Comparison of ENCODE assay signal across 1 cellular context in the genomic region with DNA sequence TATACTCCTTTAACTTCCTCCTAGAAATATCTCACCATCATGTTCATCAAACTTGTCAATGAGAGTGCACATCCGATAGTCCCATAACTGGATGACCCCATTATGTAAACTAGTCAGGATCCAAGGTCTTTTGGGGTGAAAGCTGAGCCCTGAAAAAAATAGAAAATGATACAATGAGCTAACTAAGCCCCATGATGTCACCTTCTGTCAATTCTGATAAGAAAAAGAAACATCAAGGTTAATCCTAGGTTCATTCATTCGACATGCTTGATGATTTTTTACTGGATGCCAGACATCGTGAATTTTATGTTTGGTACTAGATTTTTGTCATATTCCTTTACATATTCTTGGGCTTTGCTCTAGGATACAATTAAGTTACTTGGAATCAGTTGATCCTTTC.
TF ChIP-seq lines count a peak whose summit lies in the region.

No MANE protein-coding gene starts in this region.

TF ChIP-seq in K562, 482 proteins besides CTCF, POLR2A, EP300 and RAD21:
- TF ChIP-seq, protein P1, sequence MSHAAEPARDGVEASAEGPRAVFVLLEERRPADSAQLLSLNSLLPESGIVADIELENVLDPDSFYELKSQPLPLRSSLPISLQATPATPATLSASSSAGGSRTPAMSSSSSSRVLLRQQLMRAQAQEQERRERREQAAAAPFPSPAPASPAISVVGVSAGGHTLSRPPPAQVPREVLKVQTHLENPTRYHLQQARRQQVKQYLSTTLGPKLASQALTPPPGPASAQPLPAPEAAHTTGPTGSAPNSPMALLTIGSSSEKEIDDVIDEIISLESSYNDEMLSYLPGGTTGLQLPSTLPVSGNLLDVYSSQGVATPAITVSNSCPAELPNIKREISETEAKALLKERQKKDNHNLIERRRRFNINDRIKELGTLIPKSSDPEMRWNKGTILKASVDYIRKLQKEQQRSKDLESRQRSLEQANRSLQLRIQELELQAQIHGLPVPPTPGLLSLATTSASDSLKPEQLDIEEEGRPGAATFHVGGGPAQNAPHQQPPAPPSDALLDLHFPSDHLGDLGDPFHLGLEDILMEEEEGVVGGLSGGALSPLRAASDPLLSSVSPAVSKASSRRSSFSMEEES (CRISPR knock-in tag; IDR thresholded peaks at IDR 0.05), result no peak
- no peak for TF ChIP-seq SP2 (IDR thresholded peaks at IDR 0.05; ENCODE audit: extremely low read depth, low read depth, low read length, poor library complexity, severe bottlenecking)
- peak; percentile 14; the same call in 1 of the 2 replicates for TF ChIP-seq JUND (IDR thresholded peaks at IDR 0.05; ENCODE audit: borderline replicate concordance, low read depth, low read length)
- TF ChIP-seq JUND (tag; IDR thresholded peaks at IDR 0.05; ENCODE audit: borderline replicate concordance, low read depth, low read length), result no peak
- no peak for TF ChIP-seq GATA2 (CRISPR knock-in tag; IDR thresholded peaks at IDR 0.05)
- peak; percentile 79 for TF ChIP-seq MEF2A (IDR thresholded peaks at IDR 0.05; ENCODE audit: control insufficient read depth, low read depth, low read length)
- TF ChIP-seq, protein P2, sequence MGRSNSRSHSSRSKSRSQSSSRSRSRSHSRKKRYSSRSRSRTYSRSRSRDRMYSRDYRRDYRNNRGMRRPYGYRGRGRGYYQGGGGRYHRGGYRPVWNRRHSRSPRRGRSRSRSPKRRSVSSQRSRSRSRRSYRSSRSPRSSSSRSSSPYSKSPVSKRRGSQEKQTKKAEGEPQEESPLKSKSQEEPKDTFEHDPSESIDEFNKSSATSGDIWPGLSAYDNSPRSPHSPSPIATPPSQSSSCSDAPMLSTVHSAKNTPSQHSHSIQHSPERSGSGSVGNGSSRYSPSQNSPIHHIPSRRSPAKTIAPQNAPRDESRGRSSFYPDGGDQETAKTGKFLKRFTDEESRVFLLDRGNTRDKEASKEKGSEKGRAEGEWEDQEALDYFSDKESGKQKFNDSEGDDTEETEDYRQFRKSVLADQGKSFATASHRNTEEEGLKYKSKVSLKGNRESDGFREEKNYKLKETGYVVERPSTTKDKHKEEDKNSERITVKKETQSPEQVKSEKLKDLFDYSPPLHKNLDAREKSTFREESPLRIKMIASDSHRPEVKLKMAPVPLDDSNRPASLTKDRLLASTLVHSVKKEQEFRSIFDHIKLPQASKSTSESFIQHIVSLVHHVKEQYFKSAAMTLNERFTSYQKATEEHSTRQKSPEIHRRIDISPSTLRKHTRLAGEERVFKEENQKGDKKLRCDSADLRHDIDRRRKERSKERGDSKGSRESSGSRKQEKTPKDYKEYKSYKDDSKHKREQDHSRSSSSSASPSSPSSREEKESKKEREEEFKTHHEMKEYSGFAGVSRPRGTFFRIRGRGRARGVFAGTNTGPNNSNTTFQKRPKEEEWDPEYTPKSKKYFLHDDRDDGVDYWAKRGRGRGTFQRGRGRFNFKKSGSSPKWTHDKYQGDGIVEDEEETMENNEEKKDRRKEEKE (IDR thresholded peaks at IDR 0.05; ENCODE audit: borderline replicate concordance in 1 of 2, control insufficient read depth in 1 of 2, low read depth in 2 of 2, low read length in 1 of 2), result no peak
- TF ChIP-seq, protein P3, sequence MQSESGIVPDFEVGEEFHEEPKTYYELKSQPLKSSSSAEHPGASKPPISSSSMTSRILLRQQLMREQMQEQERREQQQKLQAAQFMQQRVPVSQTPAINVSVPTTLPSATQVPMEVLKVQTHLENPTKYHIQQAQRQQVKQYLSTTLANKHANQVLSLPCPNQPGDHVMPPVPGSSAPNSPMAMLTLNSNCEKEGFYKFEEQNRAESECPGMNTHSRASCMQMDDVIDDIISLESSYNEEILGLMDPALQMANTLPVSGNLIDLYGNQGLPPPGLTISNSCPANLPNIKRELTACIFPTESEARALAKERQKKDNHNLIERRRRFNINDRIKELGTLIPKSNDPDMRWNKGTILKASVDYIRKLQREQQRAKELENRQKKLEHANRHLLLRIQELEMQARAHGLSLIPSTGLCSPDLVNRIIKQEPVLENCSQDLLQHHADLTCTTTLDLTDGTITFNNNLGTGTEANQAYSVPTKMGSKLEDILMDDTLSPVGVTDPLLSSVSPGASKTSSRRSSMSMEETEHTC (IDR thresholded peaks at IDR 0.05), result no peak
- TF ChIP-seq FOXA1 (IDR thresholded peaks at IDR 0.05; ENCODE audit: borderline replicate concordance), result no peak
- TF ChIP-seq, protein P4, sequence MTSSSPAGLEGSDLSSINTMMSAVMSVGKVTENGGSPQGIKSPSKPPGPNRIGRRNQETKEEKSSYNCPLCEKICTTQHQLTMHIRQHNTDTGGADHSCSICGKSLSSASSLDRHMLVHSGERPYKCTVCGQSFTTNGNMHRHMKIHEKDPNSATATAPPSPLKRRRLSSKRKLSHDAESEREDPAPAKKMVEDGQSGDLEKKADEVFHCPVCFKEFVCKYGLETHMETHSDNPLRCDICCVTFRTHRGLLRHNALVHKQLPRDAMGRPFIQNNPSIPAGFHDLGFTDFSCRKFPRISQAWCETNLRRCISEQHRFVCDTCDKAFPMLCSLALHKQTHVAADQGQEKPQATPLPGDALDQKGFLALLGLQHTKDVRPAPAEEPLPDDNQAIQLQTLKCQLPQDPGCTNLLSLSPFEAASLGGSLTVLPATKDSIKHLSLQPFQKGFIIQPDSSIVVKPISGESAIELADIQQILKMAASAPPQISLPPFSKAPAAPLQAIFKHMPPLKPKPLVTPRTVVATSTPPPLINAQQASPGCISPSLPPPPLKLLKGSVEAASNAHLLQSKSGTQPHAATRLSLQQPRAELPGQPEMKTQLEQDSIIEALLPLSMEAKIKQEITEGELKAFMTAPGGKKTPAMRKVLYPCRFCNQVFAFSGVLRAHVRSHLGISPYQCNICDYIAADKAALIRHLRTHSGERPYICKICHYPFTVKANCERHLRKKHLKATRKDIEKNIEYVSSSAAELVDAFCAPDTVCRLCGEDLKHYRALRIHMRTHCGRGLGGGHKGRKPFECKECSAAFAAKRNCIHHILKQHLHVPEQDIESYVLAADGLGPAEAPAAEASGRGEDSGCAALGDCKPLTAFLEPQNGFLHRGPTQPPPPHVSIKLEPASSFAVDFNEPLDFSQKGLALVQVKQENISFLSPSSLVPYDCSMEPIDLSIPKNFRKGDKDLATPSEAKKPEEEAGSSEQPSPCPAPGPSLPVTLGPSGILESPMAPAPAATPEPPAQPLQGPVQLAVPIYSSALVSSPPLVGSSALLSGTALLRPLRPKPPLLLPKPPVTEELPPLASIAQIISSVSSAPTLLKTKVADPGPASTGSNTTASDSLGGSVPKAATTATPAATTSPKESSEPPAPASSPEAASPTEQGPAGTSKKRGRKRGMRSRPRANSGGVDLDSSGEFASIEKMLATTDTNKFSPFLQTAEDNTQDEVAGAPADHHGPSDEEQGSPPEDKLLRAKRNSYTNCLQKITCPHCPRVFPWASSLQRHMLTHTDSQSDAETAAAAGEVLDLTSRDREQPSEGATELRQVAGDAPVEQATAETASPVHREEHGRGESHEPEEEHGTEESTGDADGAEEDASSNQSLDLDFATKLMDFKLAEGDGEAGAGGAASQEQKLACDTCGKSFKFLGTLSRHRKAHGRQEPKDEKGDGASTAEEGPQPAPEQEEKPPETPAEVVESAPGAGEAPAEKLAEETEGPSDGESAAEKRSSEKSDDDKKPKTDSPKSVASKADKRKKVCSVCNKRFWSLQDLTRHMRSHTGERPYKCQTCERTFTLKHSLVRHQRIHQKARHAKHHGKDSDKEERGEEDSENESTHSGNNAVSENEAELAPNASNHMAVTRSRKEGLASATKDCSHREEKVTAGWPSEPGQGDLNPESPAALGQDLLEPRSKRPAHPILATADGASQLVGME (CRISPR knock-in tag; IDR thresholded peaks at IDR 0.05), result no peak
- TF ChIP-seq RBM25 (IDR thresholded peaks at IDR 0.05; ENCODE audit: low read depth, low read length, severe bottlenecking), result no peak
- no peak for TF ChIP-seq DDX20 (tag; IDR thresholded peaks at IDR 0.05; ENCODE audit: low read depth)
- no peak for TF ChIP-seq RFX7 (CRISPR knock-in tag; IDR thresholded peaks at IDR 0.05)
- TF ChIP-seq NR2C2 (CRISPR knock-in tag; IDR thresholded peaks at IDR 0.05), result no peak
- TF ChIP-seq NR2C2 (tag; IDR thresholded peaks at IDR 0.05), result no peak
- TF ChIP-seq ZNF146 (CRISPR knock-in tag; IDR thresholded peaks at IDR 0.05; ENCODE audit: unreplicated experiment), result no peak
- no peak for TF ChIP-seq RBM15 (IDR thresholded peaks at IDR 0.05; ENCODE audit: insufficient read depth, low read length)
- no peak for TF ChIP-seq CHCHD3 (CRISPR knock-in tag; IDR thresholded peaks at IDR 0.05)
- TF ChIP-seq CBX3 (IDR thresholded peaks at IDR 0.05; ENCODE audit: borderline replicate concordance in 1 of 2, low read length in 2 of 2), result no peak
- TF ChIP-seq, protein P5, sequence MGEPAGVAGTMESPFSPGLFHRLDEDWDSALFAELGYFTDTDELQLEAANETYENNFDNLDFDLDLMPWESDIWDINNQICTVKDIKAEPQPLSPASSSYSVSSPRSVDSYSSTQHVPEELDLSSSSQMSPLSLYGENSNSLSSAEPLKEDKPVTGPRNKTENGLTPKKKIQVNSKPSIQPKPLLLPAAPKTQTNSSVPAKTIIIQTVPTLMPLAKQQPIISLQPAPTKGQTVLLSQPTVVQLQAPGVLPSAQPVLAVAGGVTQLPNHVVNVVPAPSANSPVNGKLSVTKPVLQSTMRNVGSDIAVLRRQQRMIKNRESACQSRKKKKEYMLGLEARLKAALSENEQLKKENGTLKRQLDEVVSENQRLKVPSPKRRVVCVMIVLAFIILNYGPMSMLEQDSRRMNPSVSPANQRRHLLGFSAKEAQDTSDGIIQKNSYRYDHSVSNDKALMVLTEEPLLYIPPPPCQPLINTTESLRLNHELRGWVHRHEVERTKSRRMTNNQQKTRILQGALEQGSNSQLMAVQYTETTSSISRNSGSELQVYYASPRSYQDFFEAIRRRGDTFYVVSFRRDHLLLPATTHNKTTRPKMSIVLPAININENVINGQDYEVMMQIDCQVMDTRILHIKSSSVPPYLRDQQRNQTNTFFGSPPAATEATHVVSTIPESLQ (CRISPR knock-in tag; IDR thresholded peaks at IDR 0.05), result no peak
- no peak for TF ChIP-seq XRCC3 (IDR thresholded peaks at IDR 0.05)
- no peak for TF ChIP-seq EP400 (IDR thresholded peaks at IDR 0.05)
- no peak for TF ChIP-seq ZNF263 (CRISPR knock-in tag; IDR thresholded peaks at IDR 0.05; ENCODE audit: borderline replicate concordance)
- no peak for TF ChIP-seq MBD2 (IDR thresholded peaks at IDR 0.05; ENCODE audit: borderline replicate concordance, low read depth)
- TF ChIP-seq MYNN (IDR thresholded peaks at IDR 0.05), result no peak
- TF ChIP-seq MYNN (CRISPR knock-in tag; IDR thresholded peaks at IDR 0.05), result no peak
- TF ChIP-seq, protein P6, sequence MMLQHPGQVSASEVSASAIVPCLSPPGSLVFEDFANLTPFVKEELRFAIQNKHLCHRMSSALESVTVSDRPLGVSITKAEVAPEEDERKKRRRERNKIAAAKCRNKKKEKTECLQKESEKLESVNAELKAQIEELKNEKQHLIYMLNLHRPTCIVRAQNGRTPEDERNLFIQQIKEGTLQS (IDR thresholded peaks at IDR 0.05), result peak; percentile 57; the same call in 1 of the 2 replicates
- TF ChIP-seq, protein P6 (CRISPR knock-in tag; conservative IDR thresholded peaks at IDR 0.05), result no peak
- TF ChIP-seq, protein P7, sequence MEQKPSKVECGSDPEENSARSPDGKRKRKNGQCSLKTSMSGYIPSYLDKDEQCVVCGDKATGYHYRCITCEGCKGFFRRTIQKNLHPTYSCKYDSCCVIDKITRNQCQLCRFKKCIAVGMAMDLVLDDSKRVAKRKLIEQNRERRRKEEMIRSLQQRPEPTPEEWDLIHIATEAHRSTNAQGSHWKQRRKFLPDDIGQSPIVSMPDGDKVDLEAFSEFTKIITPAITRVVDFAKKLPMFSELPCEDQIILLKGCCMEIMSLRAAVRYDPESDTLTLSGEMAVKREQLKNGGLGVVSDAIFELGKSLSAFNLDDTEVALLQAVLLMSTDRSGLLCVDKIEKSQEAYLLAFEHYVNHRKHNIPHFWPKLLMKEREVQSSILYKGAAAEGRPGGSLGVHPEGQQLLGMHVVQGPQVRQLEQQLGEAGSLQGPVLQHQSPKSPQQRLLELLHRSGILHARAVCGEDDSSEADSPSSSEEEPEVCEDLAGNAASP (IDR thresholded peaks at IDR 0.05), result 0 out of 2 replicates have a peak, but pooled peaks have one; percentile 11
- TF ChIP-seq, protein P8, sequence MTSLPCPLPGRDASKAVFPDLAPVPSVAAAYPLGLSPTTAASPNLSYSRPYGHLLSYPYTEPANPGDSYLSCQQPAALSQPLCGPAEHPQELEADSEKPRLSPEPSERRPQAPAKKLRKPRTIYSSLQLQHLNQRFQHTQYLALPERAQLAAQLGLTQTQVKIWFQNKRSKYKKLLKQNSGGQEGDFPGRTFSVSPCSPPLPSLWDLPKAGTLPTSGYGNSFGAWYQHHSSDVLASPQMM (CRISPR knock-in tag; IDR thresholded peaks at IDR 0.05), result no peak
- TF ChIP-seq, protein P9, sequence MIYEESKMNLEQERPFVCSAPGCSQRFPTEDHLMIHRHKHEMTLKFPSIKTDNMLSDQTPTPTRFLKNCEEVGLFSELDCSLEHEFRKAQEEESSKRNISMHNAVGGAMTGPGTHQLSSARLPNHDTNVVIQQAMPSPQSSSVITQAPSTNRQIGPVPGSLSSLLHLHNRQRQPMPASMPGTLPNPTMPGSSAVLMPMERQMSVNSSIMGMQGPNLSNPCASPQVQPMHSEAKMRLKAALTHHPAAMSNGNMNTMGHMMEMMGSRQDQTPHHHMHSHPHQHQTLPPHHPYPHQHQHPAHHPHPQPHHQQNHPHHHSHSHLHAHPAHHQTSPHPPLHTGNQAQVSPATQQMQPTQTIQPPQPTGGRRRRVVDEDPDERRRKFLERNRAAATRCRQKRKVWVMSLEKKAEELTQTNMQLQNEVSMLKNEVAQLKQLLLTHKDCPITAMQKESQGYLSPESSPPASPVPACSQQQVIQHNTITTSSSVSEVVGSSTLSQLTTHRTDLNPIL (CRISPR knock-in tag; IDR thresholded peaks at IDR 0.05), result no peak
- 0 out of 2 replicates have a peak, but pooled peaks have one; percentile 11 for TF ChIP-seq TCF3 (CRISPR knock-in tag; IDR thresholded peaks at IDR 0.05)
- TF ChIP-seq SAFB (IDR thresholded peaks at IDR 0.05; ENCODE audit: borderline replicate concordance, low read depth, low read length), result no peak
- no peak for TF ChIP-seq MAFG (tag; conservative IDR thresholded peaks at IDR 0.05)
- TF ChIP-seq OTX1 (CRISPR knock-in tag; IDR thresholded peaks at IDR 0.05), result no peak
- TF ChIP-seq RNF2 (IDR thresholded peaks at IDR 0.05), result no peak
TF ChIP-seq in K562: peak in this region for 5.
